Comparison of ENCODE assay signal across 8 cellular contexts in genomic region chr15:73983211-73983727, GRCh38. TPM values are rescaled to one million over a fixed set of nuclear protein-coding genes. Genes with fewer than 3 reads are reported as not detected.
DNase-seq lines count a peak whose midpoint lies in the region; ATAC-seq and TF ChIP-seq lines count a peak whose summit lies in the region.
"Had no signal": no experiment of that assay in that cellular context is flagged by ENCODE, and none has a peak within 500 bp of the region (broad histone marks: within the 10 kb centered on the region; RNA-seq: fewer than 3 reads in every experiment).

No MANE protein-coding gene starts in this region.

- ATAC-seq in GM21717 (IDR thresholded peaks at IDR 0.05; ENCODE audit: unreplicated experiment) (no peak), GM21423 (IDR thresholded peaks at IDR 0.05; ENCODE audit: unreplicated experiment) (no peak), HG03135 (IDR thresholded peaks at IDR 0.05; ENCODE audit: unreplicated experiment) (no peak)

- H3K4me3 ChIP-seq in HL-60 (replicated peaks; ENCODE audit: insufficient read depth, low read length) (no peak overlapping the region), adipocyte (ENCODE audit: low read length) (peak overlapping the region; percentile 63), right atrium auricular region (no peak overlapping the region), subcutaneous abdominal adipose tissue (ENCODE audit: low read depth in 1 of 5, low read length in 5 of 5) (peak overlapping the region in 1 of 5 donors; percentile 38)

- H3K27ac ChIP-seq in HL-60 (replicated peaks): peak overlapping the region; percentile 16; the same call in 1 of the 2 replicates
- H3K27ac ChIP-seq in right atrium auricular region: peak overlapping the region; percentile 92 to 95
- peak overlapping the region; percentile 91 for H3K27ac ChIP-seq in subcutaneous abdominal adipose tissue (ENCODE audit: low read depth, low read length)

- H3K27me3 ChIP-seq in HL-60 (ENCODE audit: insufficient read depth, poor library complexity, severe bottlenecking) (no peaks in the 10 kb centered on the region), adipocyte (replicated peaks; ENCODE audit: control insufficient read depth, insufficient read depth, low read length) (no peaks in the 10 kb centered on the region), right atrium auricular region (no peaks in the 10 kb centered on the region), subcutaneous abdominal adipose tissue (ENCODE audit: control insufficient read depth in 5 of 5, insufficient read depth in 4 of 5, low read length in 5 of 5) (no peaks in the 10 kb centered on the region)

- peaks cover 5% of the 10 kb centered on the region for H3K36me3 ChIP-seq in adipocyte (ENCODE audit: control insufficient read depth, insufficient read depth, low read length, severe bottlenecking)
- peaks cover 4% of the 10 kb centered on the region for H3K36me3 ChIP-seq in right atrium auricular region
- peaks cover 0 to 13% (median 5%) of the 10 kb centered on the region in 5 donors for H3K36me3 ChIP-seq in subcutaneous abdominal adipose tissue (ENCODE audit: control insufficient read depth in 5 of 5, insufficient read depth in 5 of 5, low read length in 5 of 5)

- H3K9me3 ChIP-seq in adipocyte (ENCODE audit: control insufficient read depth, low read length) (no peaks in the 10 kb centered on the region), right atrium auricular region (no peaks in the 10 kb centered on the region), subcutaneous abdominal adipose tissue (ENCODE audit: control insufficient read depth in 5 of 5, low read length in 5 of 5) (no peaks in the 10 kb centered on the region)

- TF ChIP-seq CTCF in HL-60 (IDR thresholded peaks at IDR 0.05; ENCODE audit: insufficient read depth, low read length): no peak
- no peak for TF ChIP-seq CTCF in right atrium auricular region (IDR thresholded peaks at IDR 0.05)

- DNase-seq in HL-60 (ENCODE audit: low read depth in 1 of 2, low spot score in 1 of 2): no peak
- DNase-seq in adipocyte (ENCODE audit: low read depth): peak; percentile 91
- DNase-seq in right atrium auricular region (ENCODE audit: low spot score): peak; percentile 71
- DNase-seq: H7 had no signal

- peaks cover 70% of the 10 kb centered on the region for H3K4me1 ChIP-seq in adipocyte (ENCODE audit: control insufficient read depth, insufficient read depth, low read length)
- H3K4me1 ChIP-seq in right atrium auricular region: peaks cover 0 to 73% of the 10 kb centered on the region in 2 donors
- H3K4me1 ChIP-seq in subcutaneous abdominal adipose tissue (ENCODE audit: control insufficient read depth in 5 of 5, insufficient read depth in 5 of 5, low read length in 5 of 5): peaks cover 31 to 71% (median 64%) of the 10 kb centered on the region in 5 donors

- H3K9ac ChIP-seq in adipocyte (ENCODE audit: low read length) (peak overlapping the region; percentile 88), subcutaneous abdominal adipose tissue (ENCODE audit: low read length in 5 of 5) (peak overlapping the region in 4 of 5 donors; percentile 49 to 89 (median 84))

RNA-seq across cellular contexts. Expression of gene STOML1, which starts 8.8 kb away (rescaled TPM):
- 10 to 100 TPM; 11.8 to 23.5 TPM for total RNA-seq in right atrium auricular region

RNA-seq across cellular contexts. Expression of gene PML, which starts 11.2 kb away (rescaled TPM):
- 10 to 100 TPM; 27.3 to 36.1 TPM for total RNA-seq in right atrium auricular region

RNA-seq across cellular contexts. Expression of gene LOXL1, which starts 57.0 kb away (rescaled TPM):
- total RNA-seq in right atrium auricular region: 10 to 100 TPM; 22.2 to 59.0 TPM

Comparison
In these comparisons a context has a peak if more than half of its experiments do, and no peak if none do; other contexts are left out.
1. DNase-seq: peak in adipocyte (single experiment) and right atrium auricular region (single experiment); none in HL-60 (0 of 2).
2. H3K27ac ChIP-seq: peak in every context shown above with its lines; median percentile 94 in right atrium auricular region; 91 in subcutaneous abdominal adipose tissue; 16 in HL-60.